13 cellular contexts compared by ENCODE assay signal in genomic region chr14:93683241-93683640, GRCh38.
DNase-seq lines count a peak whose midpoint lies in the region; ATAC-seq, FAIRE-seq and TF ChIP-seq lines count a peak whose summit lies in the region.
"Had no signal": no experiment of that assay in that cellular context is flagged by ENCODE, and none has a peak within 500 bp of the region (broad histone marks: within the 10 kb centered on the region; RNA-seq: fewer than 3 reads in every experiment).

No MANE protein-coding gene starts in this region.

- H3K4me1 Mint-ChIP-seq in Caco-2 (ENCODE audit: low read depth, unreplicated experiment) (peaks cover 7% of the 10 kb centered on the region), endodermal cell (peaks cover 58% of the 10 kb centered on the region)

- ATAC-seq in HG03175 (IDR thresholded peaks at IDR 0.05; ENCODE audit: unreplicated experiment) (no peak), GM21381 (IDR thresholded peaks at IDR 0.05; ENCODE audit: unreplicated experiment) (no peak)

- DNase-seq in Caco-2 (peak; percentile 56 to 60), H4 (ENCODE audit: low spot score) (peak; percentile 85), NCI-H82 (lab: John Stamatoyannopoulos, UW) (peak; percentile 66), endodermal cell (peak; percentile 66), D721Med (ENCODE audit: insufficient read length, low spot score) (no peak)
- no peak for DNase-seq in activated CD8-positive, alpha-beta memory T cell treated with anti-CD3 and anti-CD28 coated beads, Interleukin-2, amount 50 U/mL, for 4 hours
- DNase-seq: activated T-cell treated with anti-CD3 and anti-CD28 coated beads, Interleukin-2, amount 50 U/mL, for 1 hour; CD4-positive, alpha-beta T cell; NCI-H526 treated with DMSO at 0.1 percent for 48 hours had no signal

- 92% methylated on average over 3 of the region's 5 CpGs; no CpG with 5 or more reads in 1 of the 2 experiments for WGBS in endodermal cell (ENCODE audit: insufficient coverage in 1 of 2, insufficient read length in 1 of 2), 2 experiments

- peaks cover 10% of the 10 kb centered on the region for H3K27me3 Mint-ChIP-seq in Caco-2 (ENCODE audit: insufficient read depth, unreplicated experiment)
- H3K27me3 Mint-ChIP-seq in endodermal cell (ENCODE audit: insufficient read depth): no peaks in the 10 kb centered on the region

- H3K36me3 ChIP-seq in Caco-2 (ENCODE audit: control insufficient read depth, insufficient read depth, low read length) (no peaks in the 10 kb centered on the region), endodermal cell (ENCODE audit: control insufficient read depth, insufficient read depth, low read length) (no peaks in the 10 kb centered on the region)
- H3K36me3 ChIP-seq: tibial nerve had no signal

- POLR2A ChIA-PET in Caco-2 (lab: Charles Lee): no interaction called here

- H3K27ac Mint-ChIP-seq in Caco-2 (ENCODE audit: unreplicated experiment) (no peak overlapping the region), endodermal cell (no peak overlapping the region)
- H3K27ac Mint-ChIP-seq: CD4-positive, alpha-beta T cell; T-helper 2 cell treated with Interferon-gamma antibody and Interleukin-4, amounts not matched to agents 5 μg/mL and 100 μg/mL, for 36 hours had no signal

- CTCF ChIA-PET in Caco-2 (lab: Charles Lee): no interaction called here

- H3K4me3 ChIP-seq in Caco-2 (ENCODE audit: low read depth, low read length) (no peak overlapping the region), endodermal cell (ENCODE audit: low read length) (no peak overlapping the region)
- H3K4me3 ChIP-seq: tibial nerve had no signal

- intact Hi-C loops in Caco-2 (cut with micrococcal nuclease; ENCODE audit: unreplicated experiment): no loop called here

- FAIRE-seq in D721Med (lab: Jason Lieb, UNC): no peak

- H3K9me3 ChIP-seq in Caco-2 (0 out of 2 replicates have a peak, but pooled peaks cover 6% of the 10 kb centered on the region), endodermal cell (ENCODE audit: control insufficient read depth, low read length) (no peaks in the 10 kb centered on the region)
- H3K9me3 ChIP-seq: tibial nerve had no signal

- BruUV-seq in Caco-2 (replicated peaks; lab: Mats Ljungman, UMichigan): no TSS peak

- no peaks in the 10 kb centered on the region for H3K4me1 ChIP-seq in Caco-2
- H3K4me1 ChIP-seq in endodermal cell (ENCODE audit: control insufficient read depth, insufficient read depth, low read length): peaks cover 30% of the 10 kb centered on the region

- H3K9ac ChIP-seq in endodermal cell (ENCODE audit: extremely low read depth, low read length, poor library complexity, severe bottlenecking): no peak overlapping the region

- no peak overlapping the region for H3K4me3 Mint-ChIP-seq in Caco-2 (ENCODE audit: unreplicated experiment)
- no peak overlapping the region for H3K4me3 Mint-ChIP-seq in endodermal cell
- H3K4me3 Mint-ChIP-seq: CD4-positive, alpha-beta T cell; T-helper 2 cell treated with Interferon-gamma antibody and Interleukin-4, amounts not matched to agents 5 μg/mL and 100 μg/mL, for 36 hours had no signal

- H3K9me3 Mint-ChIP-seq in Caco-2 (ENCODE audit: unreplicated experiment) (no peaks in the 10 kb centered on the region), endodermal cell (no peaks in the 10 kb centered on the region)
- H3K9me3 Mint-ChIP-seq: CD4-positive, alpha-beta T cell; T-helper 2 cell treated with Interferon-gamma antibody and Interleukin-4, amounts not matched to agents 5 μg/mL and 100 μg/mL, for 36 hours had no signal

- H3K27me3 ChIP-seq in Caco-2 (replicated peaks; ENCODE audit: control insufficient read depth, insufficient read depth, low read length): no peaks in the 10 kb centered on the region
- H3K27me3 ChIP-seq in endodermal cell (ENCODE audit: control insufficient read depth, insufficient read depth, low read length, poor library complexity, severe bottlenecking): no peaks in the 10 kb centered on the region
- H3K27me3 ChIP-seq: tibial nerve had no signal

- H3K36me3 Mint-ChIP-seq in Caco-2 (ENCODE audit: insufficient read depth, unreplicated experiment) (no peaks in the 10 kb centered on the region), endodermal cell (ENCODE audit: low read depth) (no peaks in the 10 kb centered on the region)

- no peak overlapping the region for H3K27ac ChIP-seq in endodermal cell (ENCODE audit: low read depth, low read length)
- H3K27ac ChIP-seq: tibial nerve had no signal

- no peak for TF ChIP-seq CTCF in Caco-2 (IDR thresholded peaks at IDR 0.05; ENCODE audit: insufficient read depth in 1 of 2, low read depth in 1 of 2, low read length in 1 of 2, severe bottlenecking in 1 of 2, unreplicated experiment in 1 of 2)
- TF ChIP-seq CTCF in endodermal cell (conservative IDR thresholded peaks at IDR 0.05): no peak
- no peak for TF ChIP-seq CTCF in D721Med (IDR thresholded peaks at IDR 0.05; ENCODE audit: insufficient read depth, missing control alignments)

Comparison
In these comparisons a context has a peak if more than half of its experiments do, and no peak if none do; other contexts are left out.
1. DNase-seq: peak in Caco-2 (2 of 2), H4 (single experiment), NCI-H82 (single experiment) and endodermal cell (single experiment); none in D721Med (single experiment) and activated CD8-positive, alpha-beta memory T cell treated with anti-CD3 and anti-CD28 coated beads, Interleukin-2, amount 50 U/mL, for 4 hours (single experiment).